9 cellular contexts compared by ENCODE assay signal in the genomic region with DNA sequence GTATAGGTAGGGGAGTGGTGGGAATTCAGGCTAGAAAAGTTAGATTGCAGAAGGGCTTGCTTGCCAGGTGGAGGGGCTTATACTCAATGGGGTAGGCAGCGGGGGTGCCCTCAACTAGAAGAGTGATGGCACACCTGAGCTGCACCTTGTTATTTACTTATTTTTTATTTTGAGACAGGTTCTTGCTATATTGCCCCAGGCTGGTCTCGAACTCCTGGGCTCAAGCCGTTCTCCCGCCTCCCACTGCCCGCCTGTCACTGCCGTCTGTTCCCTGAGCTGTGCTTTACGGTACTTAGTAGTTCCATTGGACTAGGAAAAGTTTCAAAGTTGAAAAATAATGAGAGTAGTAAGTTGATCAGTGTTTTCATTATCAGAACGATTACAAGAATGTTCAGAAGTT. TPM values are rescaled to one million over a fixed set of nuclear protein-coding genes. Genes with fewer than 3 reads are reported as not detected.
DNase-seq lines count a peak whose midpoint lies in the region; ATAC-seq and TF ChIP-seq lines count a peak whose summit lies in the region.
"Had no signal": no experiment of that assay in that cellular context is flagged by ENCODE, and none has a peak within 500 bp of the region (broad histone marks: within the 10 kb centered on the region; RNA-seq: fewer than 3 reads in every experiment).

No MANE protein-coding gene starts in this region.

- no peaks in the 10 kb centered on the region for H3K27me3 Mint-ChIP-seq in activated CD4-positive, alpha-beta T cell treated with anti-CD3 and anti-CD28 coated beads for 36 hours
- H3K27me3 Mint-ChIP-seq in activated CD8-positive, alpha-beta T cell treated with anti-CD3 and anti-CD28 coated beads for 36 hours, result no peaks in the 10 kb centered on the region

- CTCF ChIA-PET in activated CD4-positive, alpha-beta T cell treated with anti-CD3 and anti-CD28 coated beads for 36 hours (lab: Charles Lee), result interaction anchor here (0.7 kb wide), 1 partner anchor 33 kb away, joined by 3 read pairs; no protein-coding TSS in a partner anchor
- CTCF ChIA-PET in activated CD8-positive, alpha-beta T cell treated with anti-CD3 and anti-CD28 coated beads for 36 hours (lab: Charles Lee), result no interaction called here

- H3K4me3 Mint-ChIP-seq in activated CD4-positive, alpha-beta T cell treated with anti-CD3 and anti-CD28 coated beads for 36 hours, result peak overlapping the region; percentile 93
- H3K4me3 Mint-ChIP-seq in activated CD8-positive, alpha-beta T cell treated with anti-CD3 and anti-CD28 coated beads for 36 hours, result peak overlapping the region; percentile 93

- peak overlapping the region; percentile 95; the same call in 1 of the 2 replicates for H3K9ac ChIP-seq in iPS-20b (ENCODE audit: low read depth, low read length)
- peak overlapping the region; percentile 82 to 83 for H3K9ac ChIP-seq in stomach smooth muscle (ENCODE audit: low read length in 2 of 2)

- H3K4me1 ChIP-seq in iPS-20b (ENCODE audit: insufficient read depth, low read length), result peaks cover 12% of the 10 kb centered on the region; the same call in 1 of the 2 replicates
- H3K4me1 ChIP-seq in stomach smooth muscle (ENCODE audit: control insufficient read depth, insufficient read depth, low read length), result peaks cover 23% of the 10 kb centered on the region

- peak overlapping the region; percentile 97 for H3K27ac Mint-ChIP-seq in activated CD4-positive, alpha-beta T cell treated with anti-CD3 and anti-CD28 coated beads for 36 hours
- peak overlapping the region; percentile 91 for H3K27ac Mint-ChIP-seq in activated CD8-positive, alpha-beta T cell treated with anti-CD3 and anti-CD28 coated beads for 36 hours

- H3K27ac ChIP-seq in iPS-20b (ENCODE audit: low read length), result no peak overlapping the region
- peak overlapping the region; percentile 91 for H3K27ac ChIP-seq in stomach smooth muscle (ENCODE audit: low read length)

- H3K4me3 ChIP-seq in iPS-20b (ENCODE audit: low read length) (peak overlapping the region; percentile 96), stomach smooth muscle (ENCODE audit: low read length in 2 of 2) (peak overlapping the region; percentile 70 to 89)

- POLR2A ChIA-PET in activated CD4-positive, alpha-beta T cell treated with anti-CD3 and anti-CD28 coated beads for 36 hours (lab: Charles Lee), result interaction anchor here (0.6 kb wide), 1 partner anchor 27 kb away, joined by 6 read pairs; no protein-coding TSS in a partner anchor
- POLR2A ChIA-PET in activated CD8-positive, alpha-beta T cell treated with anti-CD3 and anti-CD28 coated beads for 36 hours (lab: Charles Lee), result interaction anchor here (1.0 to 1.7 kb wide), 2 partner anchors 12 to 25 kb away, joined by 3 to 4 read pairs; no protein-coding TSS in a partner anchor

- H3K27me3 ChIP-seq in iPS-20b (ENCODE audit: insufficient read depth, low read length) (no peaks in the 10 kb centered on the region), stomach smooth muscle (ENCODE audit: control insufficient read depth in 1 of 2, insufficient read depth in 2 of 2, low read length in 2 of 2) (no peaks in the 10 kb centered on the region)

- H3K36me3 ChIP-seq in iPS-20b (ENCODE audit: insufficient read depth, low read depth, low read length), result no peaks in the 10 kb centered on the region; the same call in 1 of the 2 replicates
- no peaks in the 10 kb centered on the region for H3K36me3 ChIP-seq in stomach smooth muscle (ENCODE audit: control insufficient read depth in 2 of 2, insufficient read depth in 2 of 2, low read length in 2 of 2)

- no peak for ATAC-seq in activated CD4-positive, alpha-beta T cell treated with anti-CD3 and anti-CD28 coated beads for 36 hours
- no peak for ATAC-seq in activated CD8-positive, alpha-beta T cell treated with anti-CD3 and anti-CD28 coated beads for 36 hours

- TF ChIP-seq CTCF in activated CD8-positive, alpha-beta T cell treated with anti-CD3 and anti-CD28 coated beads for 36 hours (IDR thresholded peaks at IDR 0.05), result no peak

- no peak for DNase-seq in activated CD4-positive, alpha-beta T cell treated with anti-CD3 and anti-CD28 coated beads for 36 hours
- DNase-seq in activated CD4-positive, alpha-beta T cell treated with anti-CD3 and anti-CD28 coated beads, Interleukin-2, amount 50 U/mL, for 4 hours, result no peak
- no peak for DNase-seq in activated CD8-positive, alpha-beta T cell treated with anti-CD3 and anti-CD28 coated beads for 36 hours
- DNase-seq in CD1c-positive myeloid dendritic cell (ENCODE audit: extremely low spot score) (no peak), NCI-H774 (lab: John Stamatoyannopoulos, UW) (no peak), NCI-H146 (lab: John Stamatoyannopoulos, UW) (no peak)
- DNase-seq: activated effector memory CD4-positive, alpha-beta T cell treated with Interleukin-2 at 50 U/mL for 16 hours had no signal

- H3K9me3 ChIP-seq in iPS-20b (ENCODE audit: insufficient read depth, low read depth, low read length) (no peaks in the 10 kb centered on the region), stomach smooth muscle (ENCODE audit: control insufficient read depth in 2 of 2, low read length in 2 of 2) (no peaks in the 10 kb centered on the region)

- H3K4me1 Mint-ChIP-seq in activated CD4-positive, alpha-beta T cell treated with anti-CD3 and anti-CD28 coated beads for 36 hours, result peaks cover 50% of the 10 kb centered on the region
- H3K4me1 Mint-ChIP-seq in activated CD8-positive, alpha-beta T cell treated with anti-CD3 and anti-CD28 coated beads for 36 hours (ENCODE audit: low read depth), result peaks cover 54% of the 10 kb centered on the region

- H3K36me3 Mint-ChIP-seq in activated CD4-positive, alpha-beta T cell treated with anti-CD3 and anti-CD28 coated beads for 36 hours (ENCODE audit: low read depth), result peaks cover 29% of the 10 kb centered on the region
- H3K36me3 Mint-ChIP-seq in activated CD8-positive, alpha-beta T cell treated with anti-CD3 and anti-CD28 coated beads for 36 hours (ENCODE audit: low read depth), result peaks cover 36% of the 10 kb centered on the region

- H3K9me3 Mint-ChIP-seq in activated CD4-positive, alpha-beta T cell treated with anti-CD3 and anti-CD28 coated beads for 36 hours (ENCODE audit: low read depth), result no peaks in the 10 kb centered on the region
- no peaks in the 10 kb centered on the region for H3K9me3 Mint-ChIP-seq in activated CD8-positive, alpha-beta T cell treated with anti-CD3 and anti-CD28 coated beads for 36 hours

- intact Hi-C loops in activated CD4-positive, alpha-beta T cell treated with anti-CD3 and anti-CD28 coated beads for 36 hours (cut with DNase I, micrococcal nuclease), result loop anchor here (2.0 to 10.0 kb wide), 7 partner anchors 71 to 484 kb away; a partner anchor contains a TSS
- intact Hi-C loops in activated CD8-positive, alpha-beta T cell treated with anti-CD3 and anti-CD28 coated beads for 36 hours (cut with micrococcal nuclease), result loop anchor here (5.0 kb wide), 1 partner anchor 69 kb away; no protein-coding TSS in a partner anchor

RNA-seq across cellular contexts. Expression of a gene that starts 2.0 kb away (rescaled TPM):
- total RNA-seq in activated CD4-positive, alpha-beta T cell treated with anti-CD3 and anti-CD28 coated beads for 36 hours, result 10 to 100 TPM; 34.0 to 37.9 TPM
- total RNA-seq in activated CD8-positive, alpha-beta T cell treated with anti-CD3 and anti-CD28 coated beads for 36 hours, result 10 to 100 TPM; 38.8 to 40.4 TPM
